9 cellular contexts compared by ENCODE assay signal in genomic region chr15:44194397-44195150, GRCh38. TPM values are rescaled to one million over a fixed set of nuclear protein-coding genes. Genes with fewer than 3 reads are reported as not detected.
DNase-seq lines count a peak whose midpoint lies in the region; ATAC-seq and TF ChIP-seq lines count a peak whose summit lies in the region.
"Had no signal": no experiment of that assay in that cellular context is flagged by ENCODE, and none has a peak within 500 bp of the region (broad histone marks: within the 10 kb centered on the region; RNA-seq: fewer than 3 reads in every experiment).

No MANE protein-coding gene starts in this region.

- ATAC-seq in GM21723 (IDR thresholded peaks at IDR 0.05; ENCODE audit: unreplicated experiment) (peak; percentile 31), GM19324 (IDR thresholded peaks at IDR 0.05; ENCODE audit: low FRiP score, unreplicated experiment) (no peak)

- POLR2A ChIA-PET in activated CD4-positive, alpha-beta T cell treated with anti-CD3 and anti-CD28 coated beads, Interleukin-2, amount 10 ng/mL, durations not matched to agents 7 days and 5 days (lab: Charles Lee) = no interaction called here

- BruUV-seq in Calu3 (replicated peaks; lab: Mats Ljungman, UMichigan) = no TSS peak

- DNase-seq in Calu3 (peak; percentile 76), LNCaP clone FGC (ENCODE audit: low read depth) (peak; percentile 3), dorsolateral prefrontal cortex (peak in 9 of 10 donors; percentile 30 to 70 (median 49)), medulla oblongata (ENCODE audit: extremely low spot score) (peak; percentile 47)
- peak; percentile 14 for DNase-seq in activated CD4-positive, alpha-beta T cell treated with anti-CD3 and anti-CD28 coated beads, Interleukin-2, amount 10 ng/mL, durations not matched to agents 7 days and 5 days
- DNase-seq in stimulated activated CD8-positive, alpha-beta memory T cell treated with anti-CD3 and anti-CD28 coated beads, Interleukin-15, amount 100 ng/mL, for 24 hours (ENCODE audit: low read depth) = peak; percentile 5

- H3K4me3 Mint-ChIP-seq in Calu3 (ENCODE audit: low read depth, unreplicated experiment) = peak overlapping the region; percentile 78
- peak overlapping the region; percentile 77 for H3K4me3 Mint-ChIP-seq in activated CD4-positive, alpha-beta T cell treated with anti-CD3 and anti-CD28 coated beads, Interleukin-2, amount 10 ng/mL, durations not matched to agents 7 days and 5 days

- H3K4me3 ChIP-seq in LNCaP clone FGC (ENCODE audit: low read depth, low read length) (peak overlapping the region; percentile 57), dorsolateral prefrontal cortex (peak overlapping the region; percentile 60 to 98 (median 86))

- no peaks in the 10 kb centered on the region for H3K9me3 Mint-ChIP-seq in Calu3 (ENCODE audit: low read depth, unreplicated experiment)
- no peaks in the 10 kb centered on the region for H3K9me3 Mint-ChIP-seq in activated CD4-positive, alpha-beta T cell treated with anti-CD3 and anti-CD28 coated beads, Interleukin-2, amount 10 ng/mL, durations not matched to agents 7 days and 5 days

- no peaks in the 10 kb centered on the region for H3K27me3 ChIP-seq in dorsolateral prefrontal cortex

- peak overlapping the region; percentile 39 for H3K27ac Mint-ChIP-seq in Calu3 (ENCODE audit: unreplicated experiment)
- no peak overlapping the region for H3K27ac Mint-ChIP-seq in activated CD4-positive, alpha-beta T cell treated with anti-CD3 and anti-CD28 coated beads, Interleukin-2, amount 10 ng/mL, durations not matched to agents 7 days and 5 days

- intact Hi-C loops in Calu3 (cut with micrococcal nuclease; ENCODE audit: unreplicated experiment) (loop anchor here (1.0 to 10.0 kb wide), 2 partner anchors 37 to 90 kb away; no protein-coding TSS in a partner anchor), dorsolateral prefrontal cortex (cut with DNase I) (loop anchor here (5.0 to 10.0 kb wide), 4 partner anchors 90 to 290 kb away; partner anchors contain the start of gene CTDSPL2 (in 1 of the 2))

- CTCF ChIA-PET in Calu3 (lab: Charles Lee) = no interaction called here
- CTCF ChIA-PET in activated CD4-positive, alpha-beta T cell treated with anti-CD3 and anti-CD28 coated beads, Interleukin-2, amount 10 ng/mL, durations not matched to agents 7 days and 5 days (lab: Charles Lee) = interaction anchor here (1.3 kb wide), 1 partner anchor 9 kb away, joined by 3 read pairs; no protein-coding TSS in a partner anchor

- peaks cover 7% of the 10 kb centered on the region for H3K4me1 Mint-ChIP-seq in Calu3 (ENCODE audit: low read depth, unreplicated experiment)
- peaks cover 17% of the 10 kb centered on the region for H3K4me1 Mint-ChIP-seq in activated CD4-positive, alpha-beta T cell treated with anti-CD3 and anti-CD28 coated beads, Interleukin-2, amount 10 ng/mL, durations not matched to agents 7 days and 5 days

- H3K27ac ChIP-seq in dorsolateral prefrontal cortex = peak overlapping the region in 58 of 59 donors; percentile 34 to 100 (median 93)

- no peak for TF ChIP-seq CTCF in Calu3 (IDR thresholded peaks at IDR 0.05; ENCODE audit: unreplicated experiment)
- no peak for TF ChIP-seq CTCF in LNCaP clone FGC (IDR thresholded peaks at IDR 0.05; ENCODE audit: control insufficient read depth, extremely low read depth, insufficient read depth)
- peak in 2 of 56 donors; percentile 2 to 10 for TF ChIP-seq CTCF in dorsolateral prefrontal cortex (IDR thresholded peaks at IDR 0.05 in 54 of 56, conservative IDR thresholded peaks at IDR 0.05 in 2 of 56; ENCODE audit: low read depth in 1 of 56, partially characterized antibody in 56 of 56)

- no peaks in the 10 kb centered on the region for H3K27me3 Mint-ChIP-seq in Calu3 (ENCODE audit: unreplicated experiment)
- H3K27me3 Mint-ChIP-seq in activated CD4-positive, alpha-beta T cell treated with anti-CD3 and anti-CD28 coated beads, Interleukin-2, amount 10 ng/mL, durations not matched to agents 7 days and 5 days = peaks cover 75% of the 10 kb centered on the region

- H3K36me3 Mint-ChIP-seq in Calu3 (ENCODE audit: insufficient read depth, unreplicated experiment) = peaks cover 27% of the 10 kb centered on the region
- no peaks in the 10 kb centered on the region for H3K36me3 Mint-ChIP-seq in activated CD4-positive, alpha-beta T cell treated with anti-CD3 and anti-CD28 coated beads, Interleukin-2, amount 10 ng/mL, durations not matched to agents 7 days and 5 days (ENCODE audit: low read depth)

RNA-seq across cellular contexts. Expression of gene FRMD5, which starts 0.5 kb away (rescaled TPM):
- total RNA-seq in Calu3 (2022) (7.0 and 10.9 TPM in 2 replicates), dorsolateral prefrontal cortex (10 to 100 TPM; 19.7 to 90.4 (median 41.9) TPM)
- total RNA-seq in activated CD4-positive, alpha-beta T cell treated with anti-CD3 and anti-CD28 coated beads, Interleukin-2, amount 10 ng/mL, durations not matched to agents 7 days and 5 days = under 1 TPM in 1 of 2 experiments, not detected in 1; 0.15 TPM
- total RNA-seq: T-helper 2 cell treated with Interferon-gamma antibody and Interleukin-4, amounts not matched to agents 100 ng/mL and 5 ng/mL, for 36 hours had no signal

Comparison
In these comparisons a context has a peak if more than half of its experiments do, and no peak if none do; other contexts are left out.
1. DNase-seq: peak in every context shown above with its lines; median percentile 76 in Calu3; 49 in dorsolateral prefrontal cortex; 47 in medulla oblongata; 14 in activated CD4-positive, alpha-beta T cell treated with anti-CD3 and anti-CD28 coated beads, Interleukin-2, amount 10 ng/mL, durations not matched to agents 7 days and 5 days; 5 in stimulated activated CD8-positive, alpha-beta memory T cell treated with anti-CD3 and anti-CD28 coated beads, Interleukin-15, amount 100 ng/mL, for 24 hours; 3 in LNCaP clone FGC.